In the genomic region with DNA sequence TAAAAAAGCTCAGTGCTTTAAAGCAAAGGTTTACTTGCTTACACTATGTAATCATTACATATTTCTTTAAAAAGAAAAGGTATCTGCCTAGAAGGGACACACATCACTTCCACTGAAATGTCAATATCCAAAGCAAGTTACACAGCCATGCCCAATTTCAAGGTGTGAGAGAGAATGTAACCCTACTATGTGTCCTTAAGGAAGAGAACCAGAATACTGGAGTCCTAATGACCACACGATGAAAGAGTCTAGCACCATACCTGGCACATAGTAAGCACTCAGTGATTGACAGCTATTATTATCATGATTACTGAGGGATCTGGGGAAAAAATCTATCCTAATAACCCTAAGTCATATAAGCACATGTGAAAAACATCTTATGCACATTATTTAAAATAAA, we compare ENCODE assay signal across 30 cellular contexts.
"Had no signal": no experiment of that assay in that cellular context is flagged by ENCODE, and none has a peak within 500 bp of the region (broad histone marks: within the 10 kb centered on the region; RNA-seq: fewer than 3 reads in every experiment).

No MANE protein-coding gene starts in this region.

- FAIRE-seq: pancreas, urothelium cell line had no signal

- H3K27ac Mint-ChIP-seq: natural killer cell treated with Interleukin-12 subunit alpha and Interleukin-12 subunit beta and Interleukin-15 and Interleukin-18, amount 100 ng/mL, for 72 hours; nephron progenitor cell; stimulated activated naive B cell treated with anti-CD40 and anti-IgM and Interleukin-4, amounts not matched to agents 10 μg/mL and 1 μg/mL and 100 μg/mL, for 72 hours; stimulated activated naive CD8-positive, alpha-beta T cell treated with anti-CD3 and anti-CD28 coated beads, Interleukin-15, amount 100 ng/mL, for 72 hours had no signal

- H3K27me3 ChIP-seq: neutrophil, pancreas, spleen, suprapubic skin, testis, tibial artery, transverse colon, upper lobe of left lung, vagina had no signal

- H3K27me3 Mint-ChIP-seq: naive B cell; naive thymus-derived CD8-positive, alpha-beta T cell; natural killer cell treated with Interleukin-12 subunit alpha and Interleukin-12 subunit beta and Interleukin-15 and Interleukin-18, amount 100 ng/mL, for 72 hours; stimulated activated naive B cell treated with anti-CD40 and anti-IgM and Interleukin-4, amounts not matched to agents 10 μg/mL and 1 μg/mL and 100 μg/mL, for 72 hours; stimulated activated naive CD8-positive, alpha-beta T cell treated with anti-CD3 and anti-CD28 coated beads, Interleukin-15, amount 100 ng/mL, for 72 hours had no signal

- H3K4me3 ChIP-seq: pancreas, psoas muscle, skin epidermis, smooth muscle cell, spleen, suprapubic skin, testis, tibial artery, transverse colon, upper lobe of left lung, vagina had no signal

- H3K4me1 Mint-ChIP-seq: nephron progenitor cell had no signal

- H3K9me3 ChIP-seq: neutrophil, pancreas, psoas muscle, spleen, suprapubic skin, testis, tibial artery, transverse colon, upper lobe of left lung, vagina had no signal

- H3K9me3 Mint-ChIP-seq: natural killer cell treated with Interleukin-12 subunit alpha and Interleukin-12 subunit beta and Interleukin-15 and Interleukin-18, amount 100 ng/mL, for 72 hours; neural crest cell; stimulated activated naive CD8-positive, alpha-beta T cell treated with anti-CD3 and anti-CD28 coated beads, Interleukin-15, amount 100 ng/mL, for 72 hours had no signal

- H3K4me2 ChIP-seq: smooth muscle cell had no signal

- H3K36me3 ChIP-seq: neutrophil, pancreas, spleen, suprapubic skin, tibial artery, transverse colon, upper lobe of left lung, vagina had no signal

- DNase-seq: naive B cell; naive thymus-derived CD8-positive, alpha-beta T cell; nephron progenitor cell; nucleus accumbens; pancreas; psoas muscle; right cardiac atrium; spleen; stimulated activated CD4-positive, alpha-beta T cell treated with anti-CD3 and anti-CD28 coated beads, Interleukin-12 subunit alpha, Interleukin-12 subunit beta, amount 100 ng/mL, for 4 hours; stimulated activated CD4-positive, alpha-beta T cell treated with anti-CD3 and anti-CD28 coated beads, Interleukin-1b, Interleukin-23, amount 100 ng/mL, for 48 hours; stimulated activated CD4-positive, alpha-beta T cell treated with anti-CD3 and anti-CD28 coated beads, Interleukin-4, amount 100 ng/mL, for 1 hour; stimulated activated CD4-positive, alpha-beta T cell treated with anti-CD3 and anti-CD28 coated beads, Interleukin-4, amount 100 ng/mL, for 4 hours; stimulated activated CD8-positive, alpha-beta memory T cell treated with anti-CD3 and anti-CD28 coated beads, Interleukin-4, amount 100 ng/mL, for 48 hours; stimulated activated naive B cell treated with anti-CD40 and anti-IgM and Interleukin-4, amounts not matched to agents 10 μg/mL and 1 μg/mL and 100 μg/mL, for 72 hours; stimulated activated naive CD8-positive, alpha-beta T cell treated with anti-CD3 and anti-CD28 coated beads, Interleukin-15, amount 100 ng/mL, for 72 hours; stimulated activated naive CD8-positive, alpha-beta T cell treated with anti-CD3 and anti-CD28 coated beads, Interleukin-15, Interleukin-2, amounts not matched to agents 100 U/mL and 50 U/mL, for 24 hours; substantia nigra; testis; tibial artery; transverse colon; upper lobe of left lung had no signal

- H3K27ac ChIP-seq: neutrophil, pancreas, psoas muscle, skin epidermis, spleen, suprapubic skin, testis, tibial artery, transverse colon, upper lobe of left lung, vagina had no signal

- H3K36me3 Mint-ChIP-seq: natural killer cell treated with Interleukin-12 subunit alpha and Interleukin-12 subunit beta and Interleukin-15 and Interleukin-18, amount 100 ng/mL, for 72 hours had no signal

- H3K4me3 Mint-ChIP-seq: naive B cell; natural killer cell treated with Interleukin-12 subunit alpha and Interleukin-12 subunit beta and Interleukin-15 and Interleukin-18, amount 100 ng/mL, for 72 hours; nephron progenitor cell; neural crest cell; stimulated activated naive B cell treated with anti-CD40 and anti-IgM and Interleukin-4, amounts not matched to agents 10 μg/mL and 1 μg/mL and 100 μg/mL, for 72 hours; stimulated activated naive CD8-positive, alpha-beta T cell treated with anti-CD3 and anti-CD28 coated beads, Interleukin-15, amount 100 ng/mL, for 72 hours had no signal

- ATAC-seq: naive thymus-derived CD8-positive, alpha-beta T cell; natural killer cell treated with Interleukin-12 subunit alpha and Interleukin-12 subunit beta and Interleukin-15 and Interleukin-18, amount 100 ng/mL, for 72 hours; pancreas; psoas muscle; sciatic nerve; stimulated activated naive CD8-positive, alpha-beta T cell treated with anti-CD3 and anti-CD28 coated beads, Interleukin-15, Interleukin-2, amounts not matched to agents 100 U/mL and 50 U/mL, for 24 hours had no signal
